ENCODE assay signal across 8 cellular contexts in genomic region chr4:152485726-152486276, GRCh38. TPM values are rescaled to one million over a fixed set of nuclear protein-coding genes. Genes with fewer than 3 reads are reported as not detected.
DNase-seq lines count a peak whose midpoint lies in the region; ATAC-seq and TF ChIP-seq lines count a peak whose summit lies in the region.

No MANE protein-coding gene starts in this region.

- DNase-seq in EL: peak; percentile 79
- DNase-seq in amniotic stem cell (lab: John Stamatoyannopoulos, UW): peak; percentile 44
- DNase-seq in non-pigmented ciliary epithelial cell (ENCODE audit: low read depth): peak; percentile 71
- no peak for DNase-seq in erythroblast (lab: John Stamatoyannopoulos, UW)
- DNase-seq in C1 segment of cervical spinal cord (lab: John Stamatoyannopoulos, UW): no peak
- DNase-seq in esophagus squamous epithelium (lab: John Stamatoyannopoulos, UW): no peak

- H3K4me1 ChIP-seq in esophagus squamous epithelium: peaks cover 0 to 10% (median 0%) of the 10 kb centered on the region in 3 donors

- WGBS in esophagus squamous epithelium, 2 donors: 58 to 71% methylated on average over 6 of the region's 6 CpGs

- ATAC-seq in GM19455 (IDR thresholded peaks at IDR 0.05; ENCODE audit: unreplicated experiment) (peak; percentile 98), HG03442 (IDR thresholded peaks at IDR 0.05; ENCODE audit: unreplicated experiment) (peak; percentile 97)

- no peak overlapping the region for H3K4me3 ChIP-seq in esophagus squamous epithelium

- H3K36me3 ChIP-seq in esophagus squamous epithelium: no peaks in the 10 kb centered on the region

- intact Hi-C loops in esophagus squamous epithelium (cut with DNase I): no loop called here

- H3K27me3 ChIP-seq in esophagus squamous epithelium: no peaks in the 10 kb centered on the region

- no peak for TF ChIP-seq POLR2A in erythroblast (IDR thresholded peaks at IDR 0.05; ENCODE audit: low read length)
- TF ChIP-seq POLR2A in esophagus squamous epithelium (IDR thresholded peaks at IDR 0.05): no peak

- no peak for TF ChIP-seq CTCF in esophagus squamous epithelium (IDR thresholded peaks at IDR 0.05)

- no peaks in the 10 kb centered on the region for H3K9me3 ChIP-seq in esophagus squamous epithelium

- H3K27ac ChIP-seq in esophagus squamous epithelium: no peak overlapping the region

RNA-seq across cellular contexts. Expression of gene FBXW7, which starts 50.1 kb away (rescaled TPM):
- 10 to 100 TPM; 32.3 to 92.7 (median 36.9) TPM for total RNA-seq in esophagus squamous epithelium

Comparison
In these comparisons a context has a peak if more than half of its experiments do, and no peak if none do; other contexts are left out.
1. DNase-seq: peak in EL (single experiment), amniotic stem cell (single experiment) and non-pigmented ciliary epithelial cell (single experiment); none in erythroblast (0 of 2), C1 segment of cervical spinal cord (0 of 14) and esophagus squamous epithelium (single experiment).